27 cellular contexts compared by ENCODE assay signal in the genomic region with DNA sequence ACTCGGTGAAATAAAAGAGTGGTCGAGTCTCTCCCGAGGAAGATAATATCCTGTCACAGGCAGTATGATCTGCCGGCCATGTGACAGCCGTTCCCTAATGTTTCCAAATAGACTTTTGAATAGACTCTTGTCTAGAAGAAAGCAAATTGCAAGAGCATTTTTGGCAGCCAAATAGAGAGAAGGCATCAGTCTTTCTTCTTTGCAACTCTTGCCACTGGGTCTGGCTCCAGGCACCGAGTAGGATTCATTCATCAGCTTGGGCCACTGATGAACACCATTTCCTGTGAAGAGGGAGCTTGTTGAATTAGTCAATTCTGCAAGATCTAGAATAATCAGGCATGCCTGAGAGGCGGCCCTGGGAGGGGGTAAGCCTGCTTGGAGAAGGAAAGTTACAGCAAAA.
DNase-seq lines count a peak whose midpoint lies in the region; ATAC-seq and TF ChIP-seq lines count a peak whose summit lies in the region.
"Had no signal": no experiment of that assay in that cellular context is flagged by ENCODE, and none has a peak within 500 bp of the region (broad histone marks: within the 10 kb centered on the region; RNA-seq: fewer than 3 reads in every experiment).

No MANE protein-coding gene starts in this region.

- no peak for TF ChIP-seq POLR2A in IMR-90 (IDR thresholded peaks at IDR 0.05; ENCODE audit: low read depth, low read length)

- H3K4me1 Mint-ChIP-seq in neural crest cell: peaks cover 42% of the 10 kb centered on the region
- H3K4me1 Mint-ChIP-seq: immature natural killer cell had no signal

- peak; percentile 70 for DNase-seq in A673 (ENCODE audit: low spot score)
- DNase-seq in IMR-90: peak; percentile 29
- peak; percentile 20 for DNase-seq in dermis blood vessel endothelial cell
- no peak for DNase-seq in neural crest cell (ENCODE audit: low read depth, low spot score)
- no peak for DNase-seq in NCI-H446 (lab: John Stamatoyannopoulos, UW)
- DNase-seq: ACHN; activated gamma-delta T cell; amniotic stem cell; CD8-positive, alpha-beta T cell; cerebellar nuclear complex; DMS79; effector memory CD8-positive, alpha-beta T cell; heart right ventricle; immature natural killer cell; mammary epithelial cell; naive B cell; NCI-H187 treated with DMSO at 0.1 percent for 48 hours; NCI-H524; small intestine; stimulated activated CD4-positive, alpha-beta T cell treated with anti-CD3 and anti-CD28 coated beads, Interleukin-4, amount 100 ng/mL, for 1 hour; uterus had no signal

- TSS peak; percentile 73 for BruUV-seq in A673 (replicated peaks; lab: Mats Ljungman, UMichigan)
- BruUV-seq in IMR-90 (replicated peaks; lab: Mats Ljungman, UMichigan): no TSS peak

- H3K36me3 ChIP-seq in A673 (ENCODE audit: insufficient read depth, low read length, poor library complexity, severe bottlenecking) (no peaks in the 10 kb centered on the region), IMR-90 (ENCODE audit: control insufficient read depth, insufficient read depth, low read length) (no peaks in the 10 kb centered on the region)
- H3K36me3 ChIP-seq: heart right ventricle, uterus had no signal

- H3K27me3 ChIP-seq in A673 (replicated peaks; ENCODE audit: insufficient read depth, low read depth, low read length, poor library complexity): no peaks in the 10 kb centered on the region
- no peaks in the 10 kb centered on the region for H3K27me3 ChIP-seq in IMR-90 (ENCODE audit: control insufficient read depth, insufficient read depth, low read length)
- H3K27me3 ChIP-seq: heart right ventricle, uterus had no signal

- no peak overlapping the region for H3K4ac ChIP-seq in IMR-90 (ENCODE audit: low read depth, low read length)

- H4K91ac ChIP-seq in IMR-90 (ENCODE audit: insufficient read depth, low read depth, low read length): no peak overlapping the region

- H3K27me3 Mint-ChIP-seq in neural crest cell (ENCODE audit: low read depth): no peaks in the 10 kb centered on the region

- H3K36me3 Mint-ChIP-seq in neural crest cell (ENCODE audit: low read depth): no peaks in the 10 kb centered on the region
- H3K36me3 Mint-ChIP-seq: immature natural killer cell, naive B cell had no signal

- peak overlapping the region; percentile 45 for H2AFZ ChIP-seq in IMR-90 (replicated peaks; ENCODE audit: low read length, poor library complexity)

- H3K4me3 ChIP-seq in A673 (ENCODE audit: low read depth, low read length, poor library complexity, severe bottlenecking) (no peak overlapping the region), IMR-90 (ENCODE audit: insufficient read depth, low read depth, low read length) (no peak overlapping the region)
- H3K4me3 ChIP-seq: heart right ventricle, uterus had no signal

- peaks cover 3% of the 10 kb centered on the region; the same call in 1 of the 2 replicates for H4K20me1 ChIP-seq in IMR-90 (ENCODE audit: insufficient read depth, low read length)

- intact Hi-C loops in A673 (cut with micrococcal nuclease; ENCODE audit: unreplicated experiment): no loop called here
- intact Hi-C loops in IMR-90 (cut with micrococcal nuclease): no loop called here

- H2AK9ac ChIP-seq in IMR-90 (replicated peaks; ENCODE audit: low read depth, low read length, poor library complexity): no peak overlapping the region

- H3K79me1 ChIP-seq in IMR-90 (ENCODE audit: low read depth in 1 of 2, low read length in 2 of 2): peaks cover 0 to 5% of the 10 kb centered on the region in 2 experiments; a peak in 3 of 4 replicates

- no peak overlapping the region for H3K56ac ChIP-seq in IMR-90 (ENCODE audit: extremely low read depth, insufficient read depth, low read length)

- WGBS in IMR-90 (ENCODE audit: extremely low coverage in 2 of 2, insufficient read length in 1 of 2), 2 experiments: 80% methylated on average over 1 of the region's 7 CpGs; no CpG with 5 or more reads in 1 of the 2 experiments

- in situ Hi-C loops in IMR-90 (cut with MboI; ENCODE audit: low sequenced_read_pairs): no loop called here

- TF ChIP-seq RAD21 in IMR-90 (IDR thresholded peaks at IDR 0.05; ENCODE audit: low read length): no peak

- H3K9ac ChIP-seq in IMR-90 (ENCODE audit: low read depth, low read length): no peak overlapping the region
- H3K9ac ChIP-seq: KMS-11 had no signal

- no peak overlapping the region for H3K4me2 ChIP-seq in IMR-90 (ENCODE audit: low read depth, low read length)
- H3K4me2 ChIP-seq: KMS-11 had no signal

- CTCF ChIA-PET in A673 (lab: Charles Lee): no interaction called here
- CTCF ChIA-PET in IMR-90 (lab: Yijun Ruan, JAX): no interaction called here

- POLR2A ChIA-PET in A673 (lab: Charles Lee; ENCODE audit: low non-redundant PET) (no interaction called here), IMR-90 (lab: Charles Lee; ENCODE audit: unreplicated experiment) (no interaction called here)

- no peak overlapping the region for H2BK120ac ChIP-seq in IMR-90 (ENCODE audit: low read depth, low read length)

- no peak overlapping the region for H3K4me3 Mint-ChIP-seq in neural crest cell
- H3K4me3 Mint-ChIP-seq: CD8-positive, alpha-beta T cell; effector memory CD8-positive, alpha-beta T cell; immature natural killer cell; naive B cell; T-helper 1 cell treated with Interleukin-12 subunit alpha and Interleukin-12 subunit beta and Interleukin-4 antibody, amounts not matched to agents 30 μg/mL and 1 μg/mL, for 36 hours had no signal

- H3K14ac ChIP-seq in IMR-90 (replicated peaks; ENCODE audit: low read depth, low read length): no peak overlapping the region

- ATAC-seq in IMR-90 (ENCODE audit: low read depth) (no peak), HG03439 (IDR thresholded peaks at IDR 0.05; ENCODE audit: unreplicated experiment) (no peak), HG03025 (IDR thresholded peaks at IDR 0.05; ENCODE audit: low FRiP score, unreplicated experiment) (no peak), HG02798 (IDR thresholded peaks at IDR 0.05; ENCODE audit: poor library complexity, unreplicated experiment) (no peak)
- ATAC-seq: CD8-positive, alpha-beta T cell; effector memory CD8-positive, alpha-beta T cell had no signal

- H2BK20ac ChIP-seq in IMR-90 (ENCODE audit: low read depth, low read length): no peak overlapping the region

- peaks cover 7% of the 10 kb centered on the region; the same call in 1 of the 2 replicates for H3K9me1 ChIP-seq in IMR-90 (ENCODE audit: insufficient read depth, low read length)

- H3K27ac ChIP-seq in A673 (ENCODE audit: low read depth, low read length, poor library complexity, severe bottlenecking) (peak overlapping the region; percentile 74), IMR-90 (ENCODE audit: insufficient read depth, low read length) (no peak overlapping the region)
- H3K27ac ChIP-seq: KMS-11, uterus, VCaP had no signal

- TF ChIP-seq CTCF in A673 (conservative IDR thresholded peaks at IDR 0.05; ENCODE audit: low read depth, low read length): no peak
- TF ChIP-seq CTCF in IMR-90 (conservative IDR thresholded peaks at IDR 0.05; ENCODE audit: low read depth, low read length): no peak
- no peak for TF ChIP-seq CTCF in neural crest cell (conservative IDR thresholded peaks at IDR 0.05)

- H2BK5ac ChIP-seq in IMR-90 (ENCODE audit: low read depth, low read length, poor library complexity, severe bottlenecking): no peak overlapping the region

- no peaks in the 10 kb centered on the region for H3K9me3 Mint-ChIP-seq in neural crest cell
- H3K9me3 Mint-ChIP-seq: CD8-positive, alpha-beta T cell; effector memory CD8-positive, alpha-beta T cell; immature natural killer cell; naive B cell; T-helper 1 cell treated with Interleukin-12 subunit alpha and Interleukin-12 subunit beta and Interleukin-4 antibody, amounts not matched to agents 30 μg/mL and 1 μg/mL, for 36 hours had no signal

- H3K4me1 ChIP-seq in A673 (ENCODE audit: insufficient read depth, low read length, poor library complexity, severe bottlenecking) (peaks cover 38% of the 10 kb centered on the region), IMR-90 (ENCODE audit: control insufficient read depth, insufficient read depth, low read length) (peaks cover 11% of the 10 kb centered on the region)
- H3K4me1 ChIP-seq: uterus had no signal

- H3K9me3 ChIP-seq in A673 (ENCODE audit: low read depth, low read length, poor library complexity, severe bottlenecking) (no peaks in the 10 kb centered on the region), IMR-90 (ENCODE audit: control insufficient read depth, insufficient read depth, low read length) (no peaks in the 10 kb centered on the region)
- H3K9me3 ChIP-seq: heart right ventricle, uterus had no signal

- H2BK15ac ChIP-seq in IMR-90 (ENCODE audit: low read depth, low read length): no peak overlapping the region

- no peak overlapping the region for H3K23ac ChIP-seq in IMR-90 (ENCODE audit: low read depth, low read length)

- no peak overlapping the region for H3K18ac ChIP-seq in IMR-90 (ENCODE audit: low read depth, low read length)

- peak overlapping the region; percentile 83 for H3K27ac Mint-ChIP-seq in neural crest cell (ENCODE audit: unreplicated experiment)
- H3K27ac Mint-ChIP-seq: CD8-positive, alpha-beta T cell; effector memory CD8-positive, alpha-beta T cell; immature natural killer cell; naive B cell; T-helper 1 cell treated with Interleukin-12 subunit alpha and Interleukin-12 subunit beta and Interleukin-4 antibody, amounts not matched to agents 30 μg/mL and 1 μg/mL, for 36 hours had no signal

- dilution Hi-C loops in IMR-90 (cut with HindIII; ENCODE audit: low sequenced_read_pairs, unreplicated experiment): no loop called here

- no peak overlapping the region for H4K8ac ChIP-seq in IMR-90 (ENCODE audit: low read depth in 2 of 2, low read length in 2 of 2)

- H4K5ac ChIP-seq in IMR-90 (ENCODE audit: low read depth, low read length): no peak overlapping the region

- H2AK5ac ChIP-seq in IMR-90 (ENCODE audit: low read depth, low read length): no peak overlapping the region

TF ChIP-seq in IMR-90, 13 proteins besides CTCF, POLR2A, EP300 and RAD21:
- TF ChIP-seq RCOR1 (IDR thresholded peaks at IDR 0.05; ENCODE audit: insufficient replicate concordance, low read length): no peak

Comparison
In these comparisons a context has a peak if more than half of its experiments do, and no peak if none do; other contexts are left out.
1. DNase-seq: peak in A673 (single experiment), IMR-90 (single experiment) and dermis blood vessel endothelial cell (single experiment); none in neural crest cell (single experiment) and NCI-H446 (0 of 2).